In genomic region chr13:114090476-114090875, GRCh38 we compare ENCODE assay signal across 19 cellular contexts. TPM values are rescaled to one million over a fixed set of nuclear protein-coding genes. Genes with fewer than 3 reads are reported as not detected.
A peak's percentile ranks its signal among the peaks of the same experiment; 100 is the strongest.
DNase-seq lines count a peak whose midpoint lies in the region; TF ChIP-seq lines count a peak whose summit lies in the region.
"Had no signal": no experiment of that assay in that cellular context is flagged by ENCODE, and none has a peak within 500 bp of the region (broad histone marks: within the 10 kb centered on the region; RNA-seq: fewer than 3 reads in every experiment).

No MANE protein-coding gene starts in this region.

- no peaks in the 10 kb centered on the region for H3K79me1 ChIP-seq in neuronal stem cell (ENCODE audit: low read depth, low read length)

- no peak overlapping the region for H4K8ac ChIP-seq in neuronal stem cell (ENCODE audit: low read depth, low read length)

- no peak overlapping the region for H2BK15ac ChIP-seq in neuronal stem cell (ENCODE audit: low read length)

- H3K27ac ChIP-seq in neuronal stem cell (replicated peaks; ENCODE audit: low read length), result no peak overlapping the region
- H3K27ac ChIP-seq: cardiac muscle cell, foreskin keratinocyte, neutrophil, SJSA1, upper lobe of left lung had no signal

- H3K4me3 Mint-ChIP-seq in activated naive CD8-positive, alpha-beta T cell treated with anti-CD3 and anti-CD28 coated beads for 36 hours, result peak overlapping the region; percentile 1
- H3K4me3 Mint-ChIP-seq: activated CD8-positive, alpha-beta memory T cell treated with anti-CD3 and anti-CD28 coated beads, Interleukin-2, amount 10 ng/mL, durations not matched to agents 7 days and 5 days had no signal

- H2BK5ac ChIP-seq in neuronal stem cell (ENCODE audit: low read length), result no peak overlapping the region

- peaks cover 34% of the 10 kb centered on the region for H3K9me3 Mint-ChIP-seq in activated naive CD8-positive, alpha-beta T cell treated with anti-CD3 and anti-CD28 coated beads for 36 hours

- H3K4me1 ChIP-seq in neuronal stem cell (ENCODE audit: control insufficient read depth in 2 of 2, insufficient read depth in 1 of 2, low read depth in 1 of 2, low read length in 2 of 2), result no peaks in the 10 kb centered on the region
- H3K4me1 ChIP-seq: foreskin keratinocyte, upper lobe of left lung had no signal

- H3K4ac ChIP-seq in neuronal stem cell (ENCODE audit: low read length), result no peak overlapping the region

- no peak overlapping the region for H2AFZ ChIP-seq in neuronal stem cell (ENCODE audit: low read length)

- H3K14ac ChIP-seq in neuronal stem cell (ENCODE audit: low read length), result no peak overlapping the region

- no peak overlapping the region for H2AK5ac ChIP-seq in neuronal stem cell (ENCODE audit: low read depth, low read length)

- peaks cover 49% of the 10 kb centered on the region for H3K36me3 Mint-ChIP-seq in activated naive CD8-positive, alpha-beta T cell treated with anti-CD3 and anti-CD28 coated beads for 36 hours

- peaks cover 3 to 38% of the 10 kb centered on the region in 2 donors for H3K9me3 ChIP-seq in neuronal stem cell (replicated peaks in 1 of 2; ENCODE audit: control insufficient read depth in 2 of 2, insufficient read depth in 1 of 2, low read depth in 1 of 2, low read length in 2 of 2)
- H3K9me3 ChIP-seq: neutrophil had no signal

- no CpG with 5 or more reads among the region's 11 CpGs for WGBS in neuronal stem cell (ENCODE audit: extremely low coverage in 2 of 2, insufficient read length in 2 of 2, insufficient replicate concordance in 1 of 2), 2 donors

- H3K18ac ChIP-seq in neuronal stem cell (ENCODE audit: low read length), result no peak overlapping the region

- H3K27me3 ChIP-seq in neuronal stem cell (ENCODE audit: control insufficient read depth in 3 of 3, insufficient read depth in 3 of 3, low read depth in 1 of 3, low read length in 3 of 3), result peaks cover 0 to 7% (median 0%) of the 10 kb centered on the region in 3 experiments
- H3K27me3 ChIP-seq: cardiac muscle cell, neutrophil, SJSA1, upper lobe of left lung had no signal

- H3K4me2 ChIP-seq in neuronal stem cell (ENCODE audit: insufficient read depth, low read length, poor library complexity, severe bottlenecking), result no peak overlapping the region

- H2BK12ac ChIP-seq in neuronal stem cell (ENCODE audit: low read length), result no peak overlapping the region

- no peak for TF ChIP-seq POLR2A in erythroblast (IDR thresholded peaks at IDR 0.05; ENCODE audit: low read length)

- DNase-seq in activated CD4-positive, alpha-beta T cell treated with anti-CD3 and anti-CD28 coated beads for 48 hours, result peak; percentile 2
- no peak for DNase-seq in activated CD4-positive, alpha-beta T cell treated with anti-CD3 and anti-CD28 coated beads for 4 hours
- DNase-seq in ELF-1 (ENCODE audit: low read depth, low spot score), result peak; percentile 29
- no peak for DNase-seq in activated naive CD8-positive, alpha-beta T cell treated with anti-CD3 and anti-CD28 coated beads for 36 hours
- no peak for DNase-seq in neuronal stem cell (ENCODE audit: low spot score)
- DNase-seq in foreskin melanocyte, result no peak
- DNase-seq in medulla oblongata (ENCODE audit: extremely low spot score), result no peak
- no peak for DNase-seq in erythroblast (lab: John Stamatoyannopoulos, UW)
- DNase-seq: activated CD8-positive, alpha-beta memory T cell treated with anti-CD3 and anti-CD28 coated beads, Interleukin-2, amount 10 ng/mL, durations not matched to agents 7 days and 5 days; EL; foreskin keratinocyte; NCI-H1105; NCI-H2227 treated with DMSO at 0.1 percent for 48 hours; stimulated activated CD4-positive, alpha-beta T cell treated with anti-CD3 and anti-CD28 coated beads, Interleukin-4, amount 100 ng/mL, for 24 hours had no signal

- peaks cover 31% of the 10 kb centered on the region for H3K4me1 Mint-ChIP-seq in activated naive CD8-positive, alpha-beta T cell treated with anti-CD3 and anti-CD28 coated beads for 36 hours
- H3K4me1 Mint-ChIP-seq: activated CD8-positive, alpha-beta memory T cell treated with anti-CD3 and anti-CD28 coated beads, Interleukin-2, amount 10 ng/mL, durations not matched to agents 7 days and 5 days had no signal

- peak overlapping the region; percentile 50 for H3K9ac ChIP-seq in neuronal stem cell (ENCODE audit: low read depth, low read length, poor library complexity)

- no peaks in the 10 kb centered on the region for H3K36me3 ChIP-seq in neuronal stem cell (replicated peaks in 1 of 2; ENCODE audit: control insufficient read depth in 2 of 2, insufficient read depth in 2 of 2, low read length in 2 of 2)
- H3K36me3 ChIP-seq: cardiac muscle cell, neutrophil, upper lobe of left lung had no signal

- H3K27ac Mint-ChIP-seq in activated naive CD8-positive, alpha-beta T cell treated with anti-CD3 and anti-CD28 coated beads for 36 hours, result peak overlapping the region; percentile 86
- H3K27ac Mint-ChIP-seq: activated CD8-positive, alpha-beta memory T cell treated with anti-CD3 and anti-CD28 coated beads, Interleukin-2, amount 10 ng/mL, durations not matched to agents 7 days and 5 days had no signal

- H3K4me3 ChIP-seq in neuronal stem cell (ENCODE audit: low read length in 2 of 2), result no peak overlapping the region
- H3K4me3 ChIP-seq: cardiac muscle cell, lung, SJSA1, upper lobe of left lung had no signal

- no peaks in the 10 kb centered on the region for H3K27me3 Mint-ChIP-seq in activated naive CD8-positive, alpha-beta T cell treated with anti-CD3 and anti-CD28 coated beads for 36 hours
- H3K27me3 Mint-ChIP-seq: activated CD8-positive, alpha-beta memory T cell treated with anti-CD3 and anti-CD28 coated beads, Interleukin-2, amount 10 ng/mL, durations not matched to agents 7 days and 5 days had no signal

- no peak overlapping the region for H3K23ac ChIP-seq in neuronal stem cell (ENCODE audit: low read depth, low read length, poor library complexity)

- H4K91ac ChIP-seq in neuronal stem cell (ENCODE audit: low read depth, low read length, poor library complexity), result no peak overlapping the region

- no peak overlapping the region for H2BK120ac ChIP-seq in neuronal stem cell (ENCODE audit: low read depth, low read length)

RNA-seq across cellular contexts. Expression of gene RASA3, which starts 41.9 kb away (rescaled TPM):
- total RNA-seq in activated naive CD8-positive, alpha-beta T cell treated with anti-CD3 and anti-CD28 coated beads for 36 hours, result 10 to 100 TPM; 25.6 to 26.5 TPM
- polyA plus RNA-seq in neuronal stem cell (2013, experiment 1 of 2), result 9.5 TPM
- polyA plus RNA-seq in neuronal stem cell (2013, experiment 2 of 2), result 8.9 TPM

Comparison
In these comparisons a context has a peak if more than half of its experiments do, and no peak if none do; other contexts are left out.
1. DNase-seq: peak in activated CD4-positive, alpha-beta T cell treated with anti-CD3 and anti-CD28 coated beads for 48 hours (single experiment) and ELF-1 (single experiment); none in activated CD4-positive, alpha-beta T cell treated with anti-CD3 and anti-CD28 coated beads for 4 hours (0 of 2), activated naive CD8-positive, alpha-beta T cell treated with anti-CD3 and anti-CD28 coated beads for 36 hours (single experiment), neuronal stem cell (single experiment), foreskin melanocyte (single experiment), medulla oblongata (single experiment) and erythroblast (0 of 2).